Comparison of ENCODE assay signal across 12 cellular contexts in the genomic region with DNA sequence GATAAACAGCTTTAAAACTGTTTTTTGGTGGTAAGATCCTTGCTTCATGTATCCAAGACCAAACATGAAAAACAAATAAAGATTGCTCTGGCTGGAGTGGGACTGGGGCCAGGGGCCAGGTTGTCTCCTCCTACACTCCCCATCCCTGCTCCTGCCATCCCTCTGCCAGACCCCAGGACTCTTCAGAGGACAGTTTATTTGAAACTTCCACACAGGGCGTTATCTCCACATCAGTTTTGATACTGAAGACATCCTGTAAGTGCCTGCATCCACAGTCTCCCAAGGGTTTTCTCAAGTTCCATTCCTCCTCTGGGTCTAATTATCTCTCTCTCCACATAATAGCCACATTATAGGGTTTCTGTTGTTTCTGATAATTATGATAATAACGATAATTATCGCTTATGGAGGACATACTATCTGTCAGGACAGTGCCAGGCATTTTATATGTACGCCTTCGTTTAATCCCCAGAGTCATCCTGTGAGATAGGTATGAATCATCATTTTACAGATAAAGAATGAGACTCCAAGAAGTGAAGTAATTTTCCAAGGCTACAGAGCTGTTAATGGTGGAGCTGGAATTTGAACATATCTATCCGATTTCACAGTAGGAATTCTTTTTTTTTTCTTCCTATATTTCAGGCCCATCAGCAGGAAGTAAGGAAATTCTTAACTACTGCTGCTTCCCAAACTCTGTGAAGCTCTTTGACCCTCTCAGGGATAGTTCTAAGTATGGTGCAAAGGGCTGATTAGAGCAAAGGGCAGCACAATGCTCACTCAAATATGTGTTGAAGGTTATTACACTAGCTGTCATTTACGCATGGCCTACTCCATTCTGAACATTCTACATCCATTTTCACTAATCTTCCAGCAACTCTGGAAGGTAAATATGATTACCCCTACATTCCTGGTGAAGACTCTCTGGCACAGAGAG.
DNase-seq lines count a peak whose midpoint lies in the region; TF ChIP-seq lines count a peak whose summit lies in the region.
"Had no signal": no experiment of that assay in that cellular context is flagged by ENCODE, and none has a peak within 500 bp of the region (broad histone marks: within the 10 kb centered on the region; RNA-seq: fewer than 3 reads in every experiment).

No MANE protein-coding gene starts in this region.

- no peaks in the 10 kb centered on the region; the same call in 1 of the 2 replicates for H3K4me1 ChIP-seq in HEK293 (ENCODE audit: control insufficient read depth, insufficient read depth, low read length)
- H3K4me1 ChIP-seq in mesodermal cell (ENCODE audit: control insufficient read depth, insufficient read depth, low read length, poor library complexity, severe bottlenecking) = peaks cover 15% of the 10 kb centered on the region
- H3K4me1 ChIP-seq in SJCRH30 = 0 out of 2 replicates have a peak, but pooled peaks cover 3% of the 10 kb centered on the region

- H3K4me1 Mint-ChIP-seq in immature natural killer cell = no peaks in the 10 kb centered on the region
- H3K4me1 Mint-ChIP-seq: activated T-helper 17 cell treated with anti-CD3 and anti-CD28 coated beads, Interleukin-2, amount 50 U/mL, for 72 hours; CD4-positive, alpha-beta memory T cell; naive thymus-derived CD8-positive, alpha-beta T cell had no signal

- H3K27me3 Mint-ChIP-seq in immature natural killer cell (ENCODE audit: low read depth in 3 of 3) = peaks cover 1 to 5% (median 3%) of the 10 kb centered on the region in 3 donors

- H3K36me3 Mint-ChIP-seq in immature natural killer cell = peaks cover 0 to 4% (median 0%) of the 10 kb centered on the region in 3 donors
- H3K36me3 Mint-ChIP-seq: CD4-positive, alpha-beta memory T cell; naive thymus-derived CD8-positive, alpha-beta T cell had no signal

- no peak overlapping the region for H3K4me3 Mint-ChIP-seq in immature natural killer cell
- H3K4me3 Mint-ChIP-seq: activated T-helper 17 cell treated with anti-CD3 and anti-CD28 coated beads, Interleukin-2, amount 50 U/mL, for 72 hours; CD4-positive, alpha-beta memory T cell; naive thymus-derived CD8-positive, alpha-beta T cell had no signal

- no peak overlapping the region for H3K27ac ChIP-seq in HEK293 (ENCODE audit: extremely low read depth, low read depth, low read length)
- H3K27ac ChIP-seq in mesodermal cell (ENCODE audit: low read depth, low read length, severe bottlenecking) = peak overlapping the region; percentile 56
- H3K27ac ChIP-seq in SJCRH30 = no peak overlapping the region
- H3K27ac ChIP-seq: WERI-Rb-1 had no signal

- H3K9me3 Mint-ChIP-seq in immature natural killer cell = peaks cover 0 to 6% (median 4%) of the 10 kb centered on the region in 6 donors
- H3K9me3 Mint-ChIP-seq: activated T-helper 17 cell treated with anti-CD3 and anti-CD28 coated beads, Interleukin-2, amount 50 U/mL, for 72 hours; CD4-positive, alpha-beta memory T cell; naive thymus-derived CD8-positive, alpha-beta T cell had no signal

- no peaks in the 10 kb centered on the region for H3K36me3 ChIP-seq in HEK293 (ENCODE audit: control insufficient read depth in 2 of 2, insufficient read depth in 1 of 2, low read length in 2 of 2)
- no peaks in the 10 kb centered on the region for H3K36me3 ChIP-seq in mesodermal cell (ENCODE audit: control insufficient read depth, insufficient read depth, low read length)
- H3K36me3 ChIP-seq in SJCRH30 = no peaks in the 10 kb centered on the region
- H3K36me3 ChIP-seq: WERI-Rb-1 had no signal

- H3K27me3 ChIP-seq in SJCRH30 = no peaks in the 10 kb centered on the region

- WGBS in mesodermal cell (ENCODE audit: insufficient coverage in 2 of 2), 2 experiments = 92 to 100% methylated on average over 1 to 6 of the region's 7 CpGs

- POLR2A ChIA-PET in HEK293 (lab: Yijun Ruan, JAX) = interaction anchor here (0.6 kb wide), 1 partner anchor 8 kb away, joined by 4 read pairs; no protein-coding TSS in a partner anchor

- H3K4me3 ChIP-seq in HEK293 (ENCODE audit: low read depth, low read length) (no peak overlapping the region), mesodermal cell (ENCODE audit: extremely low read depth, insufficient read depth, low read length, poor library complexity, severe bottlenecking) (no peak overlapping the region), SJCRH30 (no peak overlapping the region)

- DNase-seq in NCI-H2171 (lab: John Stamatoyannopoulos, UW) (peak; percentile 1), astrocyte of the hippocampus (ENCODE audit: low read depth, low spot score) (peak; percentile 8), superior temporal gyrus (ENCODE audit: extremely low spot score) (no peak), SJCRH30 (no peak), immature natural killer cell (no peak)
- DNase-seq: amygdala; CD4-positive, alpha-beta memory T cell; naive thymus-derived CD8-positive, alpha-beta T cell; WERI-Rb-1 had no signal

- CTCF ChIA-PET in HEK293 (lab: Yijun Ruan, JAX) = interaction anchor here (0.6 to 1.0 kb wide), 2 partner anchors 27 to 56 kb away, joined by 3 read pairs; no protein-coding TSS in a partner anchor

- no peaks in the 10 kb centered on the region for H3K9me3 ChIP-seq in HEK293 (ENCODE audit: control insufficient read depth, insufficient read depth, low read depth, low read length)
- no peaks in the 10 kb centered on the region for H3K9me3 ChIP-seq in mesodermal cell (ENCODE audit: control insufficient read depth, low read length)
- H3K9me3 ChIP-seq in SJCRH30 (replicated peaks) = no peaks in the 10 kb centered on the region

- no peak overlapping the region for H3K27ac Mint-ChIP-seq in immature natural killer cell
- H3K27ac Mint-ChIP-seq: activated T-helper 17 cell treated with anti-CD3 and anti-CD28 coated beads, Interleukin-2, amount 50 U/mL, for 72 hours; CD4-positive, alpha-beta memory T cell; naive thymus-derived CD8-positive, alpha-beta T cell had no signal

- no peak for TF ChIP-seq CTCF in HEK293 (tag by site-specific recombination; IDR thresholded peaks at IDR 0.05)

TF ChIP-seq in HEK293, 187 proteins besides CTCF, POLR2A, EP300 and RAD21:
- TF ChIP-seq SP7 (tag by site-specific recombination; IDR thresholded peaks at IDR 0.05) = peak; percentile 71
- no peak for TF ChIP-seq ZNF404 (tag by site-specific recombination; IDR thresholded peaks at IDR 0.05)
- TF ChIP-seq ZNF335 (tag by site-specific recombination; conservative IDR thresholded peaks at IDR 0.05) = peak; percentile 60
- no peak for TF ChIP-seq ZSCAN23 (tag by site-specific recombination; IDR thresholded peaks at IDR 0.05)
- no peak for TF ChIP-seq ZBTB17 (tag by site-specific recombination; IDR thresholded peaks at IDR 0.05)

Comparison
In these comparisons a context has a peak if more than half of its experiments do, and no peak if none do; other contexts are left out.
1. DNase-seq: peak in NCI-H2171 (single experiment) and astrocyte of the hippocampus (single experiment); none in superior temporal gyrus (single experiment), SJCRH30 (0 of 2) and immature natural killer cell (0 of 3).